Comparison of ENCODE assay signal across 1 cellular context in genomic region chr19:47276513-47276912, GRCh38.
TF ChIP-seq lines count a peak whose summit lies in the region.

No MANE protein-coding gene starts in this region.

TF ChIP-seq in HepG2, 621 proteins besides CTCF, POLR2A, EP300 and RAD21:
- TF ChIP-seq, protein P1, sequence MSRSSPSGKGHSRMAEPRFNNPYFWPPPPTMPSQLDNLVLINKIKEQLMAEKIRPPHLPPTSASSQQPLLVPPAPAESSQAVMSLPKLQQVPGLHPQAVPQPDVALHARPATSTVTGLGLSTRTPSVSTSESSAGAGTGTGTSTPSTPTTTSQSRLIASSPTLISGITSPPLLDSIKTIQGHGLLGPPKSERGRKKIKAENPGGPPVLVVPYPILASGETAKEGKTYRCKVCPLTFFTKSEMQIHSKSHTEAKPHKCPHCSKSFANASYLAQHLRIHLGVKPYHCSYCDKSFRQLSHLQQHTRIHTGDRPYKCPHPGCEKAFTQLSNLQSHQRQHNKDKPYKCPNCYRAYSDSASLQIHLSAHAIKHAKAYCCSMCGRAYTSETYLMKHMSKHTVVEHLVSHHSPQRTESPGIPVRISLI (CRISPR knock-in tag; IDR thresholded peaks at IDR 0.05; ENCODE audit: borderline replicate concordance): peak; percentile 31; the same call in 1 of the 2 replicates
- TF ChIP-seq ZNF121 (CRISPR knock-in tag; IDR thresholded peaks at IDR 0.05): peak; percentile 76; the same call in 1 of the 2 replicates
